8 cellular contexts compared by ENCODE assay signal in the genomic region with DNA sequence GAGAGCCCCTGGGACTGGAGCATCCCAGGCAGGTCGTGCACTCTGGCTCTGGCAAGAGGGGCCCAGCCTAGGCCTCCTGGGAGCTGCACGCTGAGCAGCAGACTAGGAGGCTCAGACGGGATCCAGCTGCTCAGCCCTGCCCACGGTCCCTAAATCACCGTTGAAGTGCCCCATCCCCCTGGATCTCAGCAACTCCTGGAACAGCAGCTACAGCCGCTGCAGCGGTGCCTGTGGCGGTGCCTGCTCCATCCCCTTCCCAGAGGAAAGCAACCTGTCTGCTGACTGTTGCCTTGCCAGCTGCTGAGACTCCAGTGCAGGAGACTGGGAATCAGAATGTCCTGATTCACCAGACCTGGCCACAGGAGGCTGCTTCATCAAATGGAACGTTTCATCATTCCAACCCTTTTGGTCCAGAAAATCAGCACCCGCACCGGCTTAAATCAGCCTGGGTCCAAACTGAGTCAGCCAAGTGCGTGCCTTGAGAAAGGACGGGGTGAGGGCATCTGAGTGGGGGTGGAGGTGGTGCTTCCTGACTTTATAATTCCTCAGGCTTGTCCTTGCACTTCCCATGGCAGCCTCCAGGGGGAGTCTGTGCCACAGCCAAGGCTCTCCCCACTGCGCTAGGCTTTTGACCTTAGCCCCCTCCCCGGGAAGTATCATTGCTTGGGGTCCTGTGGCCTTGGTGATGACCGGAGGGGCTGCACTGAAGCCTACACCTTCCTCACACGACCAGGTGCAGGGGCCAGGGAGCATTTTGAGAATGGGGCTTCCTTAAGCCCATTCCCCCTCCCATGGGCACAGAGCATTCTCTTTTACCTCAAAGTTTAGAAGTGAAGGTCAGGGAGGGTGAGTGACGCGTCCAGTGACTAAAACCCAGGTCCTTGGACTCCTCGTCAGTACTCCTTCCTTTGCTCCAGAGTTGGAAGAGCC.
A peak's percentile ranks its signal among the peaks of the same experiment; 100 is the strongest.
DNase-seq lines count a peak whose midpoint lies in the region; ATAC-seq, FAIRE-seq and TF ChIP-seq lines count a peak whose summit lies in the region.

No MANE protein-coding gene starts in this region.

- H3K4me1 ChIP-seq in iPS-20b (ENCODE audit: insufficient read depth, low read length) = peaks cover 5% of the 10 kb centered on the region; the same call in 1 of the 2 replicates

- no peak for ATAC-seq in GM21576 (IDR thresholded peaks at IDR 0.05; ENCODE audit: unreplicated experiment)

- peak; percentile 26 for DNase-seq in DMS153 (lab: John Stamatoyannopoulos, UW)
- no peak for DNase-seq in HFF-Myc (ENCODE audit: extremely low read depth, low read depth)
- DNase-seq in RCC 7860 (ENCODE audit: low spot score) = peak; percentile 46
- peak; percentile 85 for DNase-seq in amniotic epithelial cell (ENCODE audit: low read depth)
- peak; percentile 57 for DNase-seq in stimulated activated CD4-positive, alpha-beta T cell treated with anti-CD3 and anti-CD28 coated beads, Interleukin-15, amount 100 ng/mL, for 24 hours
- no peak for DNase-seq in DMS79 treated with DMSO at 0.1 percent for 48 hours (lab: John Stamatoyannopoulos, UW)

- no peak for FAIRE-seq in RCC 7860 (lab: Jason Lieb, UNC)

- no peaks in the 10 kb centered on the region for H3K9me3 ChIP-seq in iPS-20b (ENCODE audit: insufficient read depth, low read depth, low read length)

- H3K27me3 ChIP-seq in iPS-20b (ENCODE audit: insufficient read depth, low read length) = no peaks in the 10 kb centered on the region; the same call in 1 of the 2 replicates

- H3K9ac ChIP-seq in iPS-20b (ENCODE audit: low read depth, low read length) = peak overlapping the region; percentile 24; the same call in 1 of the 2 replicates

- H3K27ac ChIP-seq in iPS-20b (ENCODE audit: low read length) = no peak overlapping the region

- H3K36me3 ChIP-seq in iPS-20b (ENCODE audit: insufficient read depth, low read depth, low read length) = no peaks in the 10 kb centered on the region

- peak; percentile 77 for TF ChIP-seq CTCF in HFF-Myc (IDR thresholded peaks at IDR 0.05; ENCODE audit: low read depth, low read length, missing control alignments)

- H3K4me3 ChIP-seq in HFF-Myc (replicated peaks; ENCODE audit: low read depth, low read length) (no peak overlapping the region), iPS-20b (ENCODE audit: low read length) (peak overlapping the region; percentile 52; the same call in 1 of the 2 replicates)

Comparison
In these comparisons a context has a peak if more than half of its experiments do, and no peak if none do; other contexts are left out.
1. DNase-seq: peak in DMS153 (single experiment), RCC 7860 (single experiment), amniotic epithelial cell (single experiment) and stimulated activated CD4-positive, alpha-beta T cell treated with anti-CD3 and anti-CD28 coated beads, Interleukin-15, amount 100 ng/mL, for 24 hours (single experiment); none in HFF-Myc (single experiment) and DMS79 treated with DMSO at 0.1 percent for 48 hours (single experiment).